11 cellular contexts compared by ENCODE assay signal in the genomic region with DNA sequence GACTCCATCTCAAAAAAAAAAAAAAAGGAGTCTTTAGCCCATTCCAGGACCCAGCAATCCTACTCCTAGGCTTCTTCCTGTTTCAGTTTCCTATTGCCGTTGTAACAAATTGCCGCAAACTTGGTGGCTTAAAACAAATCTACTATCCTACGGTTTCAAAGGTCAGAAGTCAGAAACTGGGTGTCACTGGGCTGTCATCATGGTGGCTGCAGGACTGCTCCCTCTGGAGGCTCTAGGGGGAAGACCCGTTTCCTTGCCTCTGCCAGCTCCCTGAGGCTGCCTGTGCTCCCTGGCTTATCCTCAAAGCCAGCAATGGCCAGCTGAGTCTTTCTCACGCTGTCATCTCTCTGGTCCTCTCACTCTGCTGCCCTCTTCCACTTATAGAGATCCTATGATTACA. TPM values are rescaled to one million over a fixed set of nuclear protein-coding genes. Genes with fewer than 3 reads are reported as not detected.
DNase-seq lines count a peak whose midpoint lies in the region; ATAC-seq and TF ChIP-seq lines count a peak whose summit lies in the region.
"Had no signal": no experiment of that assay in that cellular context is flagged by ENCODE, and none has a peak within 500 bp of the region (broad histone marks: within the 10 kb centered on the region; RNA-seq: fewer than 3 reads in every experiment).

No MANE protein-coding gene starts in this region.

- no peaks in the 10 kb centered on the region for H3K9me2 ChIP-seq in GM23248 (ENCODE audit: insufficient read depth)

- POLR2A ChIA-PET in A673 (lab: Charles Lee; ENCODE audit: low non-redundant PET) = interaction anchor here (0.6 kb wide), 1 partner anchor 33 kb away, joined by 3 read pairs; no protein-coding TSS in a partner anchor

- WGBS in GM23248 (ENCODE audit: low coverage in 1 of 2, low lambda C conversion rate in 2 of 2, missing lambda C conversion rate in 2 of 2), 2 experiments = 46 to 49% methylated on average over 5 of the region's 5 CpGs

- H3K4me2 ChIP-seq in GM23248 (ENCODE audit: unreplicated experiment) = no peak overlapping the region

- H3K36me3 ChIP-seq in A673 (ENCODE audit: insufficient read depth, low read length, poor library complexity, severe bottlenecking) (no peaks in the 10 kb centered on the region), GM23248 (ENCODE audit: low read depth) (no peaks in the 10 kb centered on the region), Peyer's patch (no peaks in the 10 kb centered on the region)

- in situ Hi-C loops in GM23248 (cut with MboI) = no loop called here

- H3K27ac Mint-ChIP-seq in T-helper 17 cell = no peak overlapping the region

- no peak overlapping the region for H2AFZ ChIP-seq in GM23248

- no peak for TF ChIP-seq POLR2A in Peyer's patch (IDR thresholded peaks at IDR 0.05)

- no peaks in the 10 kb centered on the region for H4K20me1 ChIP-seq in GM23248 (ENCODE audit: insufficient read depth)

- no peak overlapping the region for H3K4me3 ChIP-seq in A673 (ENCODE audit: low read depth, low read length, poor library complexity, severe bottlenecking)
- H3K4me3 ChIP-seq in GM23248 = no peak overlapping the region
- no peak overlapping the region for H3K4me3 ChIP-seq in Peyer's patch
- no peak overlapping the region for H3K4me3 ChIP-seq in foreskin fibroblast (ENCODE audit: low read depth in 1 of 2, low read length in 2 of 2)

- H3K9me3 ChIP-seq in A673 (ENCODE audit: low read depth, low read length, poor library complexity, severe bottlenecking) (no peaks in the 10 kb centered on the region), GM23248 (ENCODE audit: low read depth) (no peaks in the 10 kb centered on the region), Peyer's patch (no peaks in the 10 kb centered on the region), T-helper 17 cell (ENCODE audit: control insufficient read depth, low read length, poor library complexity, severe bottlenecking) (no peaks in the 10 kb centered on the region)

- no peak for ATAC-seq in HG02588 (IDR thresholded peaks at IDR 0.05; ENCODE audit: unreplicated experiment)
- ATAC-seq in T-helper 17 cell = no peak
- no peak for ATAC-seq in GM18502 (IDR thresholded peaks at IDR 0.05; ENCODE audit: poor library complexity, unreplicated experiment)

- H3K4me1 Mint-ChIP-seq in T-helper 17 cell = no peaks in the 10 kb centered on the region

- BruUV-seq in A673 (replicated peaks; lab: Mats Ljungman, UMichigan) = no TSS peak

- H3K27me3 ChIP-seq in A673 (replicated peaks; ENCODE audit: insufficient read depth, low read depth, low read length, poor library complexity) = peaks cover 25% of the 10 kb centered on the region
- peaks cover 63% of the 10 kb centered on the region for H3K27me3 ChIP-seq in GM23248 (replicated peaks; ENCODE audit: insufficient read depth)
- H3K27me3 ChIP-seq in Peyer's patch = no peaks in the 10 kb centered on the region

- no peak overlapping the region for H3K9ac ChIP-seq in GM23248

- CTCF ChIA-PET in A673 (lab: Charles Lee) = interaction anchor here (1.1 kb wide), 1 partner anchor 62 kb away, joined by 3 read pairs; no protein-coding TSS in a partner anchor

- no peaks in the 10 kb centered on the region for H3F3A ChIP-seq in GM23248 (ENCODE audit: insufficient read depth)

- peaks cover 2% of the 10 kb centered on the region for H3K4me1 ChIP-seq in A673 (ENCODE audit: insufficient read depth, low read length, poor library complexity, severe bottlenecking)
- no peaks in the 10 kb centered on the region for H3K4me1 ChIP-seq in GM23248 (ENCODE audit: insufficient read depth)
- no peaks in the 10 kb centered on the region for H3K4me1 ChIP-seq in Peyer's patch

- no peak for DNase-seq in A673 (ENCODE audit: low spot score)
- peak; percentile 34 for DNase-seq in GM23248
- peak in 1 of 3 donors; percentile 58 for DNase-seq in Peyer's patch
- peak in 1 of 2 donors; percentile 39 for DNase-seq in foreskin fibroblast
- no peak for DNase-seq in T-helper 17 cell
- no peak for DNase-seq in DMS153 treated with DMSO at 0.1 percent for 48 hours (lab: John Stamatoyannopoulos, UW; ENCODE audit: unreplicated experiment)
- DNase-seq: activated CD4-positive, alpha-beta T cell treated with anti-CD3 and anti-CD28 coated beads for 4 hours; DMS153; NCI-H1417 had no signal

- intact Hi-C loops in A673 (cut with micrococcal nuclease; ENCODE audit: unreplicated experiment) = no loop called here

- no peak overlapping the region for H3K4me3 Mint-ChIP-seq in T-helper 17 cell

- TF ChIP-seq CTCF in A673 (conservative IDR thresholded peaks at IDR 0.05; ENCODE audit: low read depth, low read length) (peak; percentile 45; the same call in 1 of the 2 replicates), Peyer's patch (IDR thresholded peaks at IDR 0.05) (peak in 4 of 6 experiments; percentile 12 to 68 (median 63)), foreskin fibroblast (IDR thresholded peaks at IDR 0.05; ENCODE audit: low read depth, low read length) (peak; percentile 32)

- H3K27ac ChIP-seq in A673 (ENCODE audit: low read depth, low read length, poor library complexity, severe bottlenecking) = no peak overlapping the region
- no peak overlapping the region for H3K27ac ChIP-seq in GM23248
- H3K27ac ChIP-seq in Peyer's patch = no peak overlapping the region

- peaks cover 51% of the 10 kb centered on the region for H3K27me3 Mint-ChIP-seq in T-helper 17 cell

- H3K36me3 Mint-ChIP-seq in T-helper 17 cell (ENCODE audit: low read depth) = peaks cover 4% of the 10 kb centered on the region

- no peaks in the 10 kb centered on the region for H3K79me2 ChIP-seq in GM23248 (ENCODE audit: insufficient read depth)

RNA-seq across cellular contexts. Expression of a gene that starts 8.7 kb away (rescaled TPM):
- total RNA-seq in A673 (2021) = 10.9 and 11.0 TPM in 2 replicates
- 1.3 and 2.3 TPM in 2 replicates for total RNA-seq in GM23248 (2014; rRNA removed; shearing (Covaris generic))
- polyA plus RNA-seq in GM23248 (2016; fragmentation: Nextera tagmentation; extraction: Ambion mirVana) = 1.3 and 1.4 TPM in 2 replicates
- total RNA-seq in Peyer's patch = 10 to 100 TPM in 2 of 4 donors, 1 to 10 TPM in 2; 5.8 to 18.9 (median 10.2) TPM
- total RNA-seq in T-helper 17 cell = 1 to 10 TPM; 1.3 to 2.1 TPM
